ENCODE assay signal across 25 cellular contexts in genomic region chr15:94673801-94674200, GRCh38.
A peak's percentile ranks its signal among the peaks of the same experiment; 100 is the strongest.
DNase-seq lines count a peak whose midpoint lies in the region; FAIRE-seq and TF ChIP-seq lines count a peak whose summit lies in the region.
"Had no signal": no experiment of that assay in that cellular context is flagged by ENCODE, and none has a peak within 500 bp of the region (broad histone marks: within the 10 kb centered on the region; RNA-seq: fewer than 3 reads in every experiment).

No MANE protein-coding gene starts in this region.

- H3K4me1 ChIP-seq in vagina (peaks cover 12% of the 10 kb centered on the region), adrenal gland (replicated peaks in 1 of 2) (no peaks in the 10 kb centered on the region)
- H3K4me1 ChIP-seq: pancreas had no signal

- intact Hi-C loops in vagina (cut with DNase I) (loop anchor here (5.0 kb wide), 1 partner anchor 1668 kb away; no protein-coding TSS in a partner anchor), adrenal gland (cut with DNase I) (no loop called here)

- H3K36me3 ChIP-seq in bronchial epithelial cell (ENCODE audit: control insufficient read depth, insufficient read depth, low read length) (no peaks in the 10 kb centered on the region), vagina (no peaks in the 10 kb centered on the region), adrenal gland (replicated peaks in 1 of 2) (no peaks in the 10 kb centered on the region)
- H3K36me3 ChIP-seq: pancreas, suprapubic skin had no signal

- peak; percentile 62 for FAIRE-seq in bronchial epithelial cell (lab: Jason Lieb, UNC)
- FAIRE-seq: GM18507, pancreas, RCC 7860 had no signal

- H3K4me3 ChIP-seq in bronchial epithelial cell (ENCODE audit: low read depth, low read length) (no peak overlapping the region), vagina (peak overlapping the region; percentile 13 to 37), adrenal gland (no peak overlapping the region)
- H3K4me3 ChIP-seq: GM23338, hepatocyte, pancreas, suprapubic skin had no signal

- DNase-seq in HT1080 (ENCODE audit: low read depth) (peak; percentile 21), bronchial epithelial cell (ENCODE audit: low read depth) (no peak), kidney tubule cell (ENCODE audit: low spot score) (peak; percentile 22), vagina (ENCODE audit: extremely low spot score in 2 of 2) (no peak), SKM-1 treated with dmso at 0.1 percent for 144 hours (lab: John Stamatoyannopoulos, UW; ENCODE audit: unreplicated experiment) (no peak), HPDE6-E6E7 (ENCODE audit: extremely low spot score) (no peak), adrenal gland (no peak)
- DNase-seq: activated CD4-positive, alpha-beta T cell treated with anti-CD3 and anti-CD28 coated beads for 48 hours; activated naive CD4-positive, alpha-beta T cell; activated T-cell treated with anti-CD3 and anti-CD28 coated beads, Interleukin-2, amount 50 U/mL, for 48 hours; CD8-positive, alpha-beta T cell; central memory CD4-positive, alpha-beta T cell; foreskin fibroblast; GDM1; immature natural killer cell; left ventricle myocardium superior; MV-4-11; NCI-H1694; pancreas; stimulated activated CD4-positive, alpha-beta T cell treated with anti-CD3 and anti-CD28 coated beads, Interleukin-4, amount 100 ng/mL, for 1 hour had no signal

- H3K27ac ChIP-seq in vagina (peak overlapping the region; percentile 16), adrenal gland (no peak overlapping the region)
- H3K27ac ChIP-seq: hepatocyte, pancreas, suprapubic skin had no signal

- 71 to 91% (median 83%) methylated on average over 9 of the region's 9 CpGs for WGBS in adrenal gland, 4 donors

- no peaks in the 10 kb centered on the region for H3K9me3 ChIP-seq in vagina
- H3K9me3 ChIP-seq in adrenal gland (replicated peaks in 1 of 3), result no peaks in the 10 kb centered on the region
- H3K9me3 ChIP-seq: pancreas, suprapubic skin had no signal

- TF ChIP-seq CTCF in bronchial epithelial cell (IDR thresholded peaks at IDR 0.05; ENCODE audit: insufficient read depth, low read length, severe bottlenecking) (no peak), vagina (IDR thresholded peaks at IDR 0.05) (no peak), adrenal gland (IDR thresholded peaks at IDR 0.05) (no peak)

- H3K27me3 ChIP-seq in bronchial epithelial cell (ENCODE audit: control insufficient read depth, insufficient read depth, low read length) (no peaks in the 10 kb centered on the region), vagina (no peaks in the 10 kb centered on the region), adrenal gland (no peaks in the 10 kb centered on the region)
- H3K27me3 ChIP-seq: hepatocyte, suprapubic skin had no signal

- TF ChIP-seq POLR2A in vagina (IDR thresholded peaks at IDR 0.05), result no peak
- no peak for TF ChIP-seq POLR2A in adrenal gland (IDR thresholded peaks at IDR 0.05)

Comparison
In these comparisons a context has a peak if more than half of its experiments do, and no peak if none do; other contexts are left out.
1. DNase-seq: peak in HT1080 (single experiment) and kidney tubule cell (single experiment); none in bronchial epithelial cell (single experiment), vagina (0 of 2), SKM-1 treated with dmso at 0.1 percent for 144 hours (single experiment), HPDE6-E6E7 (single experiment) and adrenal gland (0 of 7).
2. H3K4me3 ChIP-seq: peak in vagina (2 of 2); none in bronchial epithelial cell (single experiment) and adrenal gland (0 of 4).